9 cellular contexts compared by ENCODE assay signal in the genomic region with DNA sequence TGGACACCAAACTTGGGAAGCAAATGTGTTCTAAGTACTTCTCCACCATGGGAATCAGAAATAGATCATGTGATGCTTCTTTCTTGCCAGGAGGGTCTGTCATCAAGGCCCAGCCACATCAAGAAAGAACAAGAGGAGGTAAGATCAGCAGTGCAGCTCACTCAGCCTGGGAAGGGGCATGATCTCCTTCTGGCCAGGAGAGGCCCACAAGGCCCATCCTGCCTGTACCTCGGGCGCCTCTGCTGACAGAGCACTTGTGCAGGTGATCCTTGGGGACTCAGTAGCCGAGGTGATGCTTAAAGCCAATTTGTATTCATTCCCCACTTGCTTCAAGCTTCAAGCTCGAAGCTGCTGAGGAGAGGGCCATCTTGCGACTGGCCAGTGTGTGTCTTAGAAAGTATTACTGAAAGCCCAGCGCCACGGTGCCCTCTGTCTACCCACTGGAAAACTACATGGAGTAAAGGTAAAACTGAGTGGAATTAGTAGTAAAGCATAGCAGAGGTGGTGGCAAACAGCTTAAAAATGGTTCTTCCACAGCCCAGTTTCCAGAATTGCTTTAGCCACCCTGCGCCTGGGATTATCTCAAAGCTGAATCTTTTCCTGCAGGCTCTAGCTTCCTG. TPM values are rescaled to one million over a fixed set of nuclear protein-coding genes. Genes with fewer than 3 reads are reported as not detected.
DNase-seq lines count a peak whose midpoint lies in the region; ATAC-seq, FAIRE-seq and TF ChIP-seq lines count a peak whose summit lies in the region.
"Had no signal": no experiment of that assay in that cellular context is flagged by ENCODE, and none has a peak within 500 bp of the region (broad histone marks: within the 10 kb centered on the region; RNA-seq: fewer than 3 reads in every experiment).

No MANE protein-coding gene starts in this region.

- no peaks in the 10 kb centered on the region for H3K9me3 ChIP-seq in naive thymus-derived CD4-positive, alpha-beta T cell (ENCODE audit: control insufficient read depth in 2 of 3, low read length in 3 of 3)

- no peak overlapping the region for H3K27ac Mint-ChIP-seq in natural killer cell
- no peak overlapping the region for H3K27ac Mint-ChIP-seq in naive thymus-derived CD4-positive, alpha-beta T cell
- H3K27ac Mint-ChIP-seq: dendritic cell treated with granulocyte-macrophage colony-stimulating factor and Interleukin-4, amounts not matched to agents 40 ng/mL and 50 ng/mL, for 4 days had no signal

- intact Hi-C loops in natural killer cell (cut with micrococcal nuclease) = no loop called here
- intact Hi-C loops in naive thymus-derived CD4-positive, alpha-beta T cell (cut with micrococcal nuclease) = no loop called here

- POLR2A ChIA-PET in naive thymus-derived CD4-positive, alpha-beta T cell (lab: Charles Lee) = no interaction called here

- no peak overlapping the region for H3K4me3 Mint-ChIP-seq in natural killer cell
- H3K4me3 Mint-ChIP-seq in naive thymus-derived CD4-positive, alpha-beta T cell = no peak overlapping the region
- H3K4me3 Mint-ChIP-seq: dendritic cell treated with granulocyte-macrophage colony-stimulating factor and Interleukin-4, amounts not matched to agents 40 ng/mL and 50 ng/mL, for 4 days had no signal

- H3K9me3 Mint-ChIP-seq in natural killer cell = no peaks in the 10 kb centered on the region
- no peaks in the 10 kb centered on the region for H3K9me3 Mint-ChIP-seq in naive thymus-derived CD4-positive, alpha-beta T cell
- H3K9me3 Mint-ChIP-seq: dendritic cell treated with granulocyte-macrophage colony-stimulating factor and Interleukin-4, amounts not matched to agents 40 ng/mL and 50 ng/mL, for 4 days had no signal

- no peak overlapping the region for H3K27ac ChIP-seq in naive thymus-derived CD4-positive, alpha-beta T cell (ENCODE audit: low read depth, low read length)

- H3K4me1 ChIP-seq in naive thymus-derived CD4-positive, alpha-beta T cell (ENCODE audit: control insufficient read depth in 2 of 2, insufficient read depth in 2 of 2, low read length in 2 of 2) = peaks cover 0 to 4% of the 10 kb centered on the region in 2 donors

- peaks cover 8 to 11% of the 10 kb centered on the region in 2 donors for H3K27me3 Mint-ChIP-seq in natural killer cell (ENCODE audit: low read depth in 2 of 2)
- peaks cover 5 to 17% (median 8%) of the 10 kb centered on the region in 5 donors for H3K27me3 Mint-ChIP-seq in naive thymus-derived CD4-positive, alpha-beta T cell

- CTCF ChIA-PET in naive thymus-derived CD4-positive, alpha-beta T cell (lab: Charles Lee) = no interaction called here

- peak; percentile 51 for TF ChIP-seq CTCF in LNCAP (IDR thresholded peaks at IDR 0.05)
- peak; percentile 39 for TF ChIP-seq CTCF in bronchial epithelial cell (IDR thresholded peaks at IDR 0.05; ENCODE audit: insufficient read depth, low read length, severe bottlenecking)
- no peak for TF ChIP-seq CTCF in natural killer cell (IDR thresholded peaks at IDR 0.05)

- no peaks in the 10 kb centered on the region for H3K4me1 Mint-ChIP-seq in natural killer cell
- H3K4me1 Mint-ChIP-seq in naive thymus-derived CD4-positive, alpha-beta T cell = peaks cover 0 to 15% (median 10%) of the 10 kb centered on the region in 7 donors

- peak; percentile 17 for DNase-seq in COLO668 (lab: John Stamatoyannopoulos, UW; ENCODE audit: unreplicated experiment)
- peak; percentile 16 for DNase-seq in bronchial epithelial cell (ENCODE audit: low read depth)
- peak; percentile 80 for DNase-seq in medulla oblongata (ENCODE audit: extremely low spot score)
- DNase-seq in natural killer cell = no peak
- no peak for DNase-seq in naive thymus-derived CD4-positive, alpha-beta T cell

- H3K36me3 ChIP-seq in bronchial epithelial cell (ENCODE audit: control insufficient read depth, insufficient read depth, low read length) = no peaks in the 10 kb centered on the region
- H3K36me3 ChIP-seq in naive thymus-derived CD4-positive, alpha-beta T cell (ENCODE audit: control insufficient read depth in 2 of 3, insufficient read depth in 3 of 3, low read length in 3 of 3) = peaks cover 0 to 12% (median 0%) of the 10 kb centered on the region in 3 experiments

- no peak for FAIRE-seq in bronchial epithelial cell (lab: Jason Lieb, UNC)

- ATAC-seq in HG03045 (IDR thresholded peaks at IDR 0.05; ENCODE audit: unreplicated experiment) (no peak), natural killer cell (no peak), HG03432 (IDR thresholded peaks at IDR 0.05; ENCODE audit: unreplicated experiment) (no peak)
- no peak for ATAC-seq in naive thymus-derived CD4-positive, alpha-beta T cell

- no peaks in the 10 kb centered on the region for H3K36me3 Mint-ChIP-seq in natural killer cell
- peaks cover 4 to 14% (median 11%) of the 10 kb centered on the region in 5 donors for H3K36me3 Mint-ChIP-seq in naive thymus-derived CD4-positive, alpha-beta T cell

- no peaks in the 10 kb centered on the region for H3K27me3 ChIP-seq in bronchial epithelial cell (ENCODE audit: control insufficient read depth, insufficient read depth, low read length)
- H3K27me3 ChIP-seq in naive thymus-derived CD4-positive, alpha-beta T cell (ENCODE audit: control insufficient read depth in 2 of 2, insufficient read depth in 2 of 2, low read length in 2 of 2) = no peaks in the 10 kb centered on the region

- H3K4me3 ChIP-seq in bronchial epithelial cell (ENCODE audit: low read depth, low read length) = no peak overlapping the region
- no peak overlapping the region for H3K4me3 ChIP-seq in naive thymus-derived CD4-positive, alpha-beta T cell (ENCODE audit: low read length)

RNA-seq across cellular contexts. Expression of a gene that starts 26.2 kb away (rescaled TPM):
- total RNA-seq in bronchial epithelial cell = 54.8 and 69.2 TPM in 2 replicates
- 10 to 100 TPM; 84.3 to 96.5 (median 92.7) TPM for total RNA-seq in natural killer cell
- 100 to 1,000 TPM; 112 to 180 (median 116) TPM for total RNA-seq in naive thymus-derived CD4-positive, alpha-beta T cell
- polyA plus RNA-seq in naive thymus-derived CD4-positive, alpha-beta T cell = 100 to 1,000 TPM; 169 to 206 TPM

RNA-seq across cellular contexts. Expression of a gene that starts 53.3 kb away (rescaled TPM):
- total RNA-seq in bronchial epithelial cell (0.38 and 3.9 TPM in 2 replicates), natural killer cell (under 1 TPM; 0.36 to 0.80 (median 0.40) TPM)
- under 1 TPM in 2 of 5 experiments, not detected in 3; 0.42 to 0.94 TPM for total RNA-seq in naive thymus-derived CD4-positive, alpha-beta T cell
- under 1 TPM in 1 of 2 donors, not detected in 1; 0.35 TPM for polyA plus RNA-seq in naive thymus-derived CD4-positive, alpha-beta T cell

Comparison
In these comparisons a context has a peak if more than half of its experiments do, and no peak if none do; other contexts are left out.
1. DNase-seq: peak in COLO668 (single experiment), bronchial epithelial cell (single experiment) and medulla oblongata (single experiment); none in natural killer cell (single experiment) and naive thymus-derived CD4-positive, alpha-beta T cell (0 of 9).